1 cellular context compared by ENCODE assay signal in the genomic region with DNA sequence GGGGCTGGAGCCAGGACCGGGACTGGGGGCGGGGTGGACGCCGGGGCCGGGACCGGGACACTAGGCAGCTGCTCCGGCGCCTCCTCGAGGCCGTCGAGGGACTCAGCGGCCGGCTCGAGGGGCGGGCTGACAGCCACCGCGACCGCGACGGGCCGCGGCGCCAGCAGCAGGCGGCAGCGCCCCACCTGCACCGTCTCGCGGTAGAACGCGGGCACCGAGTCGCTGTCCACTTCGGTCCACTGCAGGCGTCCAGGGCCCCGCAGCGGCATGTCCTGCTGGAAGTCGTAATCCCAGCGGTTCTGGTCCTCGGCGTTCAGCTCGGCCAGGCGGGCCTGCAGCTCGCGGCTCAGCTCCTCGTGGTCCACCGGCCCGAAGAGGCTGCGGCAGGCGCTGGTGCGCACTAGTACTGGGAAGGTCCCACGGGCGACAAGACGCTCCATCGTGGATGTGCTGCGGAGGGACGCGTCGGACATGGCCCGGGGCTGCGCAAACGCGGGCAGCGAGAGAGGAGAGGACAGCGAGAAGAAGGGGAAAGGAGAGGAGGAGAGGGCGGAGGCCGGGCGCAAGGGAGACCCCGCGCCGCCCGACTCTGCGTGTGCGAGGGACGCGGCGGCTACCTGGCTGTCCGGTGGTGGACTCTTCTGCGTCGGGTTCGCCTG.
TF ChIP-seq lines count a peak whose summit lies in the region.

No MANE protein-coding gene starts in this region.

TF ChIP-seq in HEK293, 187 proteins besides CTCF, POLR2A, EP300 and RAD21 (continued from another document and continues in another):
- TF ChIP-seq, protein P1, sequence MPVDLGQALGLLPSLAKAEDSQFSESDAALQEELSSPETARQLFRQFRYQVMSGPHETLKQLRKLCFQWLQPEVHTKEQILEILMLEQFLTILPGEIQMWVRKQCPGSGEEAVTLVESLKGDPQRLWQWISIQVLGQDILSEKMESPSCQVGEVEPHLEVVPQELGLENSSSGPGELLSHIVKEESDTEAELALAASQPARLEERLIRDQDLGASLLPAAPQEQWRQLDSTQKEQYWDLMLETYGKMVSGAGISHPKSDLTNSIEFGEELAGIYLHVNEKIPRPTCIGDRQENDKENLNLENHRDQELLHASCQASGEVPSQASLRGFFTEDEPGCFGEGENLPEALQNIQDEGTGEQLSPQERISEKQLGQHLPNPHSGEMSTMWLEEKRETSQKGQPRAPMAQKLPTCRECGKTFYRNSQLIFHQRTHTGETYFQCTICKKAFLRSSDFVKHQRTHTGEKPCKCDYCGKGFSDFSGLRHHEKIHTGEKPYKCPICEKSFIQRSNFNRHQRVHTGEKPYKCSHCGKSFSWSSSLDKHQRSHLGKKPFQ (tag by site-specific recombination; IDR thresholded peaks at IDR 0.05), result no peak
- TF ChIP-seq ZNF777 (tag by site-specific recombination; IDR thresholded peaks at IDR 0.05; ENCODE audit: borderline replicate concordance), result peak; percentile 73; the same call in 1 of the 2 replicates
- TF ChIP-seq ZNF791 (tag by site-specific recombination; IDR thresholded peaks at IDR 0.05), result no peak
- TF ChIP-seq, protein P2, sequence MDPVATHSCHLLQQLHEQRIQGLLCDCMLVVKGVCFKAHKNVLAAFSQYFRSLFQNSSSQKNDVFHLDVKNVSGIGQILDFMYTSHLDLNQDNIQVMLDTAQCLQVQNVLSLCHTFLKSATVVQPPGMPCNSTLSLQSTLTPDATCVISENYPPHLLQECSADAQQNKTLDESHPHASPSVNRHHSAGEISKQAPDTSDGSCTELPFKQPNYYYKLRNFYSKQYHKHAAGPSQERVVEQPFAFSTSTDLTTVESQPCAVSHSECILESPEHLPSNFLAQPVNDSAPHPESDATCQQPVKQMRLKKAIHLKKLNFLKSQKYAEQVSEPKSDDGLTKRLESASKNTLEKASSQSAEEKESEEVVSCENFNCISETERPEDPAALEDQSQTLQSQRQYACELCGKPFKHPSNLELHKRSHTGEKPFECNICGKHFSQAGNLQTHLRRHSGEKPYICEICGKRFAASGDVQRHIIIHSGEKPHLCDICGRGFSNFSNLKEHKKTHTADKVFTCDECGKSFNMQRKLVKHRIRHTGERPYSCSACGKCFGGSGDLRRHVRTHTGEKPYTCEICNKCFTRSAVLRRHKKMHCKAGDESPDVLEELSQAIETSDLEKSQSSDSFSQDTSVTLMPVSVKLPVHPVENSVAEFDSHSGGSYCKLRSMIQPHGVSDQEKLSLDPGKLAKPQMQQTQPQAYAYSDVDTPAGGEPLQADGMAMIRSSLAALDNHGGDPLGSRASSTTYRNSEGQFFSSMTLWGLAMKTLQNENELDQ (tag by site-specific recombination; IDR thresholded peaks at IDR 0.05; ENCODE audit: low read depth), result no peak
- no peak for TF ChIP-seq ZBTB21 (tag by site-specific recombination; IDR thresholded peaks at IDR 0.05)
- TF ChIP-seq, protein P3, sequence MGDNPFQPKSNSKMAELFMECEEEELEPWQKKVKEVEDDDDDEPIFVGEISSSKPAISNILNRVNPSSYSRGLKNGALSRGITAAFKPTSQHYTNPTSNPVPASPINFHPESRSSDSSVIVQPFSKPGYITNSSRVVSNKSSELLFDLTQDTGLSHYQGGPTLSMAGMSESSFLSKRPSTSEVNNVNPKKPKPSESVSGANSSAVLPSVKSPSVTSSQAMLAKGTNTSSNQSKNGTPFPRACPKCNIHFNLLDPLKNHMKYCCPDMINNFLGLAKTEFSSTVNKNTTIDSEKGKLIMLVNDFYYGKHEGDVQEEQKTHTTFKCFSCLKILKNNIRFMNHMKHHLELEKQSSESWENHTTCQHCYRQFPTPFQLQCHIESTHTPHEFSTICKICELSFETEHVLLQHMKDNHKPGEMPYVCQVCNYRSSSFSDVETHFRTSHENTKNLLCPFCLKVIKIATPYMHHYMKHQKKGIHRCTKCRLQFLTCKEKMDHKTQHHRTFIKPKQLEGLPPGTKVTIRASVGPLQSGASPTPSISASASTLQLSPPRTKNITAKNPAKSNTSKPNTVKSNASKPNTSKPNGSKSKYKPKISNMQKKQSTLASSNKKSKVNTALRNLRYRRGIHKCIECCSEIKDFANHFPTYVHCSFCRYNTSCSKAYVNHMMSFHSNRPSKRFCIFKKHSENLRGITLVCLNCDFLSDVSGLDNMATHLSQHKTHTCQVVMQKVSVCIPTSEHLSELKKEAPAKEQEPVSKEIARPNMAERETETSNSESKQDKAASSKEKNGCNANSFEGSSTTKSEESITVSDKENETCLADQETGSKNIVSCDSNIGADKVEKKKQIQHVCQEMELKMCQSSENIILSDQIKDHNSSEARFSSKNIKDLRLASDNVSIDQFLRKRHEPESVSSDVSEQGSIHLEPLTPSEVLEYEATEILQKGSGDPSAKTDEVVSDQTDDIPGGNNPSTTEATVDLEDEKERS (tag by site-specific recombination; IDR thresholded peaks at IDR 0.05), result no peak
- peak; percentile 41; the same call in 1 of the 2 replicates for TF ChIP-seq ZBTB20 (tag by site-specific recombination; IDR thresholded peaks at IDR 0.05)
- TF ChIP-seq YY2 (tag by site-specific recombination; IDR thresholded peaks at IDR 0.05), result peak; percentile 25; the same call in 1 of the 2 replicates
- no peak for TF ChIP-seq ZNF670 (tag by site-specific recombination; IDR thresholded peaks at IDR 0.05; ENCODE audit: low read depth)
- TF ChIP-seq GLI4 (tag by site-specific recombination; IDR thresholded peaks at IDR 0.05), result no peak
- no peak for TF ChIP-seq OVOL3 (tag by site-specific recombination; IDR thresholded peaks at IDR 0.05)
- no peak for TF ChIP-seq ZNF558 (tag by site-specific recombination; IDR thresholded peaks at IDR 0.05)
- no peak for TF ChIP-seq ZNF132 (tag by site-specific recombination; IDR thresholded peaks at IDR 0.05; ENCODE audit: borderline replicate concordance)
- no peak for TF ChIP-seq ZFP41 (tag by site-specific recombination; IDR thresholded peaks at IDR 0.05; ENCODE audit: borderline replicate concordance)
- TF ChIP-seq ZNF24 (tag by site-specific recombination; IDR thresholded peaks at IDR 0.05), result no peak
- TF ChIP-seq ZNF518A (tag by site-specific recombination; conservative IDR thresholded peaks at IDR 0.05; ENCODE audit: low read depth), result no peak
- no peak for TF ChIP-seq TRIM28 (IDR thresholded peaks at IDR 0.05; ENCODE audit: borderline replicate concordance, low read length)
- TF ChIP-seq, protein P4, sequence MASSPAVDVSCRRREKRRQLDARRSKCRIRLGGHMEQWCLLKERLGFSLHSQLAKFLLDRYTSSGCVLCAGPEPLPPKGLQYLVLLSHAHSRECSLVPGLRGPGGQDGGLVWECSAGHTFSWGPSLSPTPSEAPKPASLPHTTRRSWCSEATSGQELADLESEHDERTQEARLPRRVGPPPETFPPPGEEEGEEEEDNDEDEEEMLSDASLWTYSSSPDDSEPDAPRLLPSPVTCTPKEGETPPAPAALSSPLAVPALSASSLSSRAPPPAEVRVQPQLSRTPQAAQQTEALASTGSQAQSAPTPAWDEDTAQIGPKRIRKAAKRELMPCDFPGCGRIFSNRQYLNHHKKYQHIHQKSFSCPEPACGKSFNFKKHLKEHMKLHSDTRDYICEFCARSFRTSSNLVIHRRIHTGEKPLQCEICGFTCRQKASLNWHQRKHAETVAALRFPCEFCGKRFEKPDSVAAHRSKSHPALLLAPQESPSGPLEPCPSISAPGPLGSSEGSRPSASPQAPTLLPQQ (tag by site-specific recombination; IDR thresholded peaks at IDR 0.05), result no peak
- no peak for TF ChIP-seq ZNF202 (tag by site-specific recombination; IDR thresholded peaks at IDR 0.05; ENCODE audit: borderline replicate concordance)
- no peak for TF ChIP-seq ZNF354C (tag by site-specific recombination; IDR thresholded peaks at IDR 0.05; ENCODE audit: borderline replicate concordance, low read depth)
- TF ChIP-seq ZNF654 (tag by site-specific recombination; IDR thresholded peaks at IDR 0.05; ENCODE audit: low read depth), result no peak
- TF ChIP-seq KLF9 (tag by site-specific recombination; IDR thresholded peaks at IDR 0.05; ENCODE audit: low read depth), result peak; percentile 69; the same call in 1 of the 2 replicates
- TF ChIP-seq, protein P5, sequence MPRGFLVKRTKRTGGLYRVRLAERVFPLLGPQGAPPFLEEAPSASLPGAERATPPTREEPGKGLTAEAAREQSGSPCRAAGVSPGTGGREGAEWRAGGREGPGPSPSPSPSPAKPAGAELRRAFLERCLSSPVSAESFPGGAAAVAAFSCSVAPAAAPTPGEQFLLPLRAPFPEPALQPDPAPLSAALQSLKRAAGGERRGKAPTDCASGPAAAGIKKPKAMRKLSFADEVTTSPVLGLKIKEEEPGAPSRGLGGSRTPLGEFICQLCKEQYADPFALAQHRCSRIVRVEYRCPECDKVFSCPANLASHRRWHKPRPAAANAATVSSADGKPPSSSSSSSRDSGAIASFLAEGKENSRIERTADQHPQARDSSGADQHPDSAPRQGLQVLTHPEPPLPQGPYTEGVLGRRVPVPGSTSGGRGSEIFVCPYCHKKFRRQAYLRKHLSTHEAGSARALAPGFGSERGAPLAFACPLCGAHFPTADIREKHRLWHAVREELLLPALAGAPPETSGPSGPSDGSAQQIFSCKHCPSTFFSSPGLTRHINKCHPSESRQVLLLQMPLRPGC (tag by site-specific recombination; IDR thresholded peaks at IDR 0.05), result no peak
- no peak for TF ChIP-seq ZNF629 (tag by site-specific recombination; IDR thresholded peaks at IDR 0.05)
- TF ChIP-seq ZNF544 (tag by site-specific recombination; IDR thresholded peaks at IDR 0.05), result no peak
- no peak for TF ChIP-seq FEZF1 (tag by site-specific recombination; IDR thresholded peaks at IDR 0.05)
- no peak for TF ChIP-seq ZNF311 (tag by site-specific recombination; IDR thresholded peaks at IDR 0.05; ENCODE audit: borderline replicate concordance)
- TF ChIP-seq ZNF677 (tag by site-specific recombination; IDR thresholded peaks at IDR 0.05), result no peak
- TF ChIP-seq ZSCAN23 (tag by site-specific recombination; IDR thresholded peaks at IDR 0.05), result no peak
- TF ChIP-seq HOXC10 (CRISPR knock-in tag; IDR thresholded peaks at IDR 0.05), result no peak
- TF ChIP-seq ZNF530 (tag by site-specific recombination; IDR thresholded peaks at IDR 0.05; ENCODE audit: low read depth), result no peak
- no peak for TF ChIP-seq ZNF48 (tag by site-specific recombination; IDR thresholded peaks at IDR 0.05)
- TF ChIP-seq PBX3 (CRISPR knock-in tag; IDR thresholded peaks at IDR 0.05), result no peak; the same call in 1 of the 2 replicates
- TF ChIP-seq ZFHX2 (tag by site-specific recombination; conservative IDR thresholded peaks at IDR 0.05), result peak; percentile 37; the same call in 1 of the 2 replicates
- peak; percentile 60 for TF ChIP-seq ZNF335 (tag by site-specific recombination; conservative IDR thresholded peaks at IDR 0.05)
- TF ChIP-seq MYNN (tag by site-specific recombination; IDR thresholded peaks at IDR 0.05; ENCODE audit: borderline replicate concordance), result no peak
- no peak for TF ChIP-seq ZSCAN16 (tag by site-specific recombination; IDR thresholded peaks at IDR 0.05)
- no peak for TF ChIP-seq ZNF514 (tag by site-specific recombination; IDR thresholded peaks at IDR 0.05)
- no peak for TF ChIP-seq RBAK (tag by site-specific recombination; IDR thresholded peaks at IDR 0.05)
- no peak for TF ChIP-seq ZNF596 (tag by site-specific recombination; IDR thresholded peaks at IDR 0.05)
- TF ChIP-seq SALL2 (tag by site-specific recombination; IDR thresholded peaks at IDR 0.05; ENCODE audit: borderline replicate concordance), result no peak
- no peak for TF ChIP-seq ZNF580 (tag by site-specific recombination; IDR thresholded peaks at IDR 0.05)
- TF ChIP-seq ZNF350 (tag by site-specific recombination; IDR thresholded peaks at IDR 0.05), result no peak
- no peak for TF ChIP-seq ZNF747 (tag by site-specific recombination; IDR thresholded peaks at IDR 0.05)
- TF ChIP-seq ZNF146 (tag by site-specific recombination; IDR thresholded peaks at IDR 0.05), result no peak; the same call in 1 of the 2 replicates
- TF ChIP-seq ZIC2 (tag by site-specific recombination; IDR thresholded peaks at IDR 0.05), result peak; percentile 39; the same call in 1 of the 2 replicates
- TF ChIP-seq ZNF274 (IDR thresholded peaks at IDR 0.05; ENCODE audit: low read length), result no peak
- no peak for TF ChIP-seq ZNF274 (tag by site-specific recombination; IDR thresholded peaks at IDR 0.05; ENCODE audit: borderline replicate concordance)
